In the genomic region with DNA sequence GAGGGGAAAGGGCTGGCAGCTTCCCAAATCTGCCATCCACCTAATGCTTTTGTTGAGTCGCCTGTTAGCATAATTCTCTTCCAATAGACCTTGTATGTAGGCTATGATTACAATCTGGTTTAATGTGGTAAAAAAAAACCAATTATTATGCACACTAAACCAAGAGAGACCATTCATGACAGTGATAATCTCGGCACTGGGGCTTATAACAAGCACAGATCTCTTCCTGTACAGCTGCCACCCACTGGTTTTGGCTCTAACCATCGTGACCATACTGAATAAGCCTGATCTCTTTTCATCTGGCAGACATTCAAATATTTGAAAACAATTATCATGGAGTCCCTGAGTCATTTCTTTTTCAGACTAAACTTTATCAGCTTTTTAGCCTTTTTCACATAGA, we compare ENCODE assay signal across 1 cellular context.
TF ChIP-seq lines count a peak whose summit lies in the region.

No MANE protein-coding gene starts in this region.

TF ChIP-seq in GM23338, 12 proteins besides CTCF, POLR2A, EP300 and RAD21 (continued from another document):
- TF ChIP-seq, protein P1, sequence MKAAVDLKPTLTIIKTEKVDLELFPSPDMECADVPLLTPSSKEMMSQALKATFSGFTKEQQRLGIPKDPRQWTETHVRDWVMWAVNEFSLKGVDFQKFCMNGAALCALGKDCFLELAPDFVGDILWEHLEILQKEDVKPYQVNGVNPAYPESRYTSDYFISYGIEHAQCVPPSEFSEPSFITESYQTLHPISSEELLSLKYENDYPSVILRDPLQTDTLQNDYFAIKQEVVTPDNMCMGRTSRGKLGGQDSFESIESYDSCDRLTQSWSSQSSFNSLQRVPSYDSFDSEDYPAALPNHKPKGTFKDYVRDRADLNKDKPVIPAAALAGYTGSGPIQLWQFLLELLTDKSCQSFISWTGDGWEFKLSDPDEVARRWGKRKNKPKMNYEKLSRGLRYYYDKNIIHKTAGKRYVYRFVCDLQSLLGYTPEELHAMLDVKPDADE (IDR thresholded peaks at IDR 0.05), result no peak
- TF ChIP-seq EZH2phosphoT487 (IDR thresholded peaks at IDR 0.05; ENCODE audit: unreplicated experiment) (no peak), JUNB (IDR thresholded peaks at IDR 0.05; ENCODE audit: unreplicated experiment) (no peak), NANOG (IDR thresholded peaks at IDR 0.05; ENCODE audit: borderline replicate concordance) (no peak), CREB1 (CRISPR knock-in tag; IDR thresholded peaks at IDR 0.05; ENCODE audit: low read depth) (no peak), EZH2 (IDR thresholded peaks at IDR 0.05; ENCODE audit: low read depth, unreplicated experiment) (no peak)
- TF ChIP-seq, protein P2, sequence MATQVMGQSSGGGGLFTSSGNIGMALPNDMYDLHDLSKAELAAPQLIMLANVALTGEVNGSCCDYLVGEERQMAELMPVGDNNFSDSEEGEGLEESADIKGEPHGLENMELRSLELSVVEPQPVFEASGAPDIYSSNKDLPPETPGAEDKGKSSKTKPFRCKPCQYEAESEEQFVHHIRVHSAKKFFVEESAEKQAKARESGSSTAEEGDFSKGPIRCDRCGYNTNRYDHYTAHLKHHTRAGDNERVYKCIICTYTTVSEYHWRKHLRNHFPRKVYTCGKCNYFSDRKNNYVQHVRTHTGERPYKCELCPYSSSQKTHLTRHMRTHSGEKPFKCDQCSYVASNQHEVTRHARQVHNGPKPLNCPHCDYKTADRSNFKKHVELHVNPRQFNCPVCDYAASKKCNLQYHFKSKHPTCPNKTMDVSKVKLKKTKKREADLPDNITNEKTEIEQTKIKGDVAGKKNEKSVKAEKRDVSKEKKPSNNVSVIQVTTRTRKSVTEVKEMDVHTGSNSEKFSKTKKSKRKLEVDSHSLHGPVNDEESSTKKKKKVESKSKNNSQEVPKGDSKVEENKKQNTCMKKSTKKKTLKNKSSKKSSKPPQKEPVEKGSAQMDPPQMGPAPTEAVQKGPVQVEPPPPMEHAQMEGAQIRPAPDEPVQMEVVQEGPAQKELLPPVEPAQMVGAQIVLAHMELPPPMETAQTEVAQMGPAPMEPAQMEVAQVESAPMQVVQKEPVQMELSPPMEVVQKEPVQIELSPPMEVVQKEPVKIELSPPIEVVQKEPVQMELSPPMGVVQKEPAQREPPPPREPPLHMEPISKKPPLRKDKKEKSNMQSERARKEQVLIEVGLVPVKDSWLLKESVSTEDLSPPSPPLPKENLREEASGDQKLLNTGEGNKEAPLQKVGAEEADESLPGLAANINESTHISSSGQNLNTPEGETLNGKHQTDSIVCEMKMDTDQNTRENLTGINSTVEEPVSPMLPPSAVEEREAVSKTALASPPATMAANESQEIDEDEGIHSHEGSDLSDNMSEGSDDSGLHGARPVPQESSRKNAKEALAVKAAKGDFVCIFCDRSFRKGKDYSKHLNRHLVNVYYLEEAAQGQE (IDR thresholded peaks at IDR 0.05; ENCODE audit: unreplicated experiment), result no peak
